ENCODE assay signal across 1 cellular context in the genomic region with DNA sequence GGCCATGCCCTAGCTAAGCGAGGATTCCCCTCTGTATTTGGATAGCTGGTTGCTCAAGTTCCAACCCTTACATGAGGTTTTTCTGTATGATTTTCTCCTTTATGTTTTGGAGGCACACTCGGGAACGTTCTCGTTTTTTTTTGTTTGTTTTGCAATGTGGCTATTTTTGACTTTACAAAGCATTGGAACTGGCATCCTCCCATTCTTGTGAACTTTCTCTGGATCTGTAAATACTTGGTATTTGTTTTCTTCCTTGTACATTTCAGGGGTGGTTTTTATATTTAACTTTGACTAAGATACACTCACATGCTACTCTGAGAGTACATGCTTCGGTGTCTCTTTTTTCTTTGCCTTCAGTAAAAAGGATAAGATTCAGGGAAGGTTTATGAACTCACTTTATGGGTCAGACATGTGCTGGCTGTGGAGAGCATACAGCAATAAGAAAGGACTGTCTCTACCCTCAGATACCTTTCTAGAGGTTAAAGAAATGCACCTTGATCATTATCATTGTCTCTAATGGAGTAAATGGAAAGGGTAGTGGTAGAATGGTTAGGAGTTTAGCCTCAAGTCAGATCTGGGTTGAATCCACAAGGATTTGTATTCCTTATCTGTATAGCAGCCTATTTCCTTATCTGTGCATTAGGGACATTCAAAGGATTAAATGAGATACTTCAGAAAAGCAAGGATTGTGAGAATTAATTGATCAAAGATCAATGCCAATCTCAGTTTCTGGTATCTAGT.
TF ChIP-seq lines count a peak whose summit lies in the region.

No MANE protein-coding gene starts in this region.

TF ChIP-seq in GM23338, 12 proteins besides CTCF, POLR2A, EP300 and RAD21 (continued from another document):
- TF ChIP-seq, protein P1, sequence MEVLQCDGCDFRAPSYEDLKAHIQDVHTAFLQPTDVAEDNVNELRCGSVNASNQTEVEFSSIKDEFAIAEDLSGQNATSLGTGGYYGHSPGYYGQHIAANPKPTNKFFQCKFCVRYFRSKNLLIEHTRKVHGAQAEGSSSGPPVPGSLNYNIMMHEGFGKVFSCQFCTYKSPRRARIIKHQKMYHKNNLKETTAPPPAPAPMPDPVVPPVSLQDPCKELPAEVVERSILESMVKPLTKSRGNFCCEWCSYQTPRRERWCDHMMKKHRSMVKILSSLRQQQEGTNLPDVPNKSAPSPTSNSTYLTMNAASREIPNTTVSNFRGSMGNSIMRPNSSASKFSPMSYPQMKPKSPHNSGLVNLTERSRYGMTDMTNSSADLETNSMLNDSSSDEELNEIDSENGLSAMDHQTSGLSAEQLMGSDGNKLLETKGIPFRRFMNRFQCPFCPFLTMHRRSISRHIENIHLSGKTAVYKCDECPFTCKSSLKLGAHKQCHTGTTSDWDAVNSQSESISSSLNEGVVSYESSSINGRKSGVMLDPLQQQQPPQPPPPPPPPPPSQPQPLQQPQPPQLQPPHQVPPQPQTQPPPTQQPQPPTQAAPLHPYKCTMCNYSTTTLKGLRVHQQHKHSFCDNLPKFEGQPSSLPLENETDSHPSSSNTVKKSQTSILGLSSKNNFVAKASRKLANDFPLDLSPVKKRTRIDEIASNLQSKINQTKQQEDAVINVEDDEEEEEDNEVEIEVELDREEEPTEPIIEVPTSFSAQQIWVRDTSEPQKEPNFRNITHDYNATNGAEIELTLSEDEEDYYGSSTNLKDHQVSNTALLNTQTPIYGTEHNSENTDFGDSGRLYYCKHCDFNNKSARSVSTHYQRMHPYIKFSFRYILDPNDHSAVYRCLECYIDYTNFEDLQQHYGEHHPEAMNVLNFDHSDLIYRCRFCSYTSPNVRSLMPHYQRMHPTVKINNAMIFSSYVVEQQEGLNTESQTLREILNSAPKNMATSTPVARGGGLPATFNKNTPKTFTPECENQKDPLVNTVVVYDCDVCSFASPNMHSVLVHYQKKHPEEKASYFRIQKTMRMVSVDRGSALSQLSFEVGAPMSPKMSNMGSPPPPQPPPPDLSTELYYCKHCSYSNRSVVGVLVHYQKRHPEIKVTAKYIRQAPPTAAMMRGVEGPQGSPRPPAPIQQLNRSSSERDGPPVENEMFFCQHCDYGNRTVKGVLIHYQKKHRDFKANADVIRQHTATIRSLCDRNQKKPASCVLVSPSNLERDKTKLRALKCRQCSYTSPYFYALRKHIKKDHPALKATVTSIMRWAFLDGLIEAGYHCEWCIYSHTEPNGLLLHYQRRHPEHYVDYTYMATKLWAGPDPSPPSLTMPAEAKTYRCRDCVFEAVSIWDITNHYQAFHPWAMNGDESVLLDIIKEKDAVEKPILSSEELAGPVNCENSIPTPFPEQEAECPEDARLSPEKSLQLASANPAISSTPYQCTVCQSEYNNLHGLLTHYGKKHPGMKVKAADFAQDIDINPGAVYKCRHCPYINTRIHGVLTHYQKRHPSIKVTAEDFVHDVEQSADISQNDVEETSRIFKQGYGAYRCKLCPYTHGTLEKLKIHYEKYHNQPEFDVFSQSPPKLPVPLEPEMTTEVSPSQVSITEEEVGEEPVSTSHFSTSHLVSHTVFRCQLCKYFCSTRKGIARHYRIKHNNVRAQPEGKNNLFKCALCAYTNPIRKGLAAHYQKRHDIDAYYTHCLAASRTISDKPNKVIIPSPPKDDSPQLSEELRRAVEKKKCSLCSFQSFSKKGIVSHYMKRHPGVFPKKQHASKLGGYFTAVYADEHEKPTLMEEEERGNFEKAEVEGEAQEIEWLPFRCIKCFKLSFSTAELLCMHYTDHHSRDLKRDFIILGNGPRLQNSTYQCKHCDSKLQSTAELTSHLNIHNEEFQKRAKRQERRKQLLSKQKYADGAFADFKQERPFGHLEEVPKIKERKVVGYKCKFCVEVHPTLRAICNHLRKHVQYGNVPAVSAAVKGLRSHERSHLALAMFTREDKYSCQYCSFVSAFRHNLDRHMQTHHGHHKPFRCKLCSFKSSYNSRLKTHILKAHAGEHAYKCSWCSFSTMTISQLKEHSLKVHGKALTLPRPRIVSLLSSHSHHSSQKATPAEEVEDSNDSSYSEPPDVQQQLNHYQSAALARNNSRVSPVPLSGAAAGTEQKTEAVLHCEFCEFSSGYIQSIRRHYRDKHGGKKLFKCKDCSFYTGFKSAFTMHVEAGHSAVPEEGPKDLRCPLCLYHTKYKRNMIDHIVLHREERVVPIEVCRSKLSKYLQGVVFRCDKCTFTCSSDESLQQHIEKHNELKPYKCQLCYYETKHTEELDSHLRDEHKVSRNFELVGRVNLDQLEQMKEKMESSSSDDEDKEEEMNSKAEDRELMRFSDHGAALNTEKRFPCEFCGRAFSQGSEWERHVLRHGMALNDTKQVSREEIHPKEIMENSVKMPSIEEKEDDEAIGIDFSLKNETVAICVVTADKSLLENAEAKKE (CRISPR knock-in tag; IDR thresholded peaks at IDR 0.05) = no peak
- no peak for TF ChIP-seq NANOG (IDR thresholded peaks at IDR 0.05; ENCODE audit: borderline replicate concordance)
- TF ChIP-seq, protein P2, sequence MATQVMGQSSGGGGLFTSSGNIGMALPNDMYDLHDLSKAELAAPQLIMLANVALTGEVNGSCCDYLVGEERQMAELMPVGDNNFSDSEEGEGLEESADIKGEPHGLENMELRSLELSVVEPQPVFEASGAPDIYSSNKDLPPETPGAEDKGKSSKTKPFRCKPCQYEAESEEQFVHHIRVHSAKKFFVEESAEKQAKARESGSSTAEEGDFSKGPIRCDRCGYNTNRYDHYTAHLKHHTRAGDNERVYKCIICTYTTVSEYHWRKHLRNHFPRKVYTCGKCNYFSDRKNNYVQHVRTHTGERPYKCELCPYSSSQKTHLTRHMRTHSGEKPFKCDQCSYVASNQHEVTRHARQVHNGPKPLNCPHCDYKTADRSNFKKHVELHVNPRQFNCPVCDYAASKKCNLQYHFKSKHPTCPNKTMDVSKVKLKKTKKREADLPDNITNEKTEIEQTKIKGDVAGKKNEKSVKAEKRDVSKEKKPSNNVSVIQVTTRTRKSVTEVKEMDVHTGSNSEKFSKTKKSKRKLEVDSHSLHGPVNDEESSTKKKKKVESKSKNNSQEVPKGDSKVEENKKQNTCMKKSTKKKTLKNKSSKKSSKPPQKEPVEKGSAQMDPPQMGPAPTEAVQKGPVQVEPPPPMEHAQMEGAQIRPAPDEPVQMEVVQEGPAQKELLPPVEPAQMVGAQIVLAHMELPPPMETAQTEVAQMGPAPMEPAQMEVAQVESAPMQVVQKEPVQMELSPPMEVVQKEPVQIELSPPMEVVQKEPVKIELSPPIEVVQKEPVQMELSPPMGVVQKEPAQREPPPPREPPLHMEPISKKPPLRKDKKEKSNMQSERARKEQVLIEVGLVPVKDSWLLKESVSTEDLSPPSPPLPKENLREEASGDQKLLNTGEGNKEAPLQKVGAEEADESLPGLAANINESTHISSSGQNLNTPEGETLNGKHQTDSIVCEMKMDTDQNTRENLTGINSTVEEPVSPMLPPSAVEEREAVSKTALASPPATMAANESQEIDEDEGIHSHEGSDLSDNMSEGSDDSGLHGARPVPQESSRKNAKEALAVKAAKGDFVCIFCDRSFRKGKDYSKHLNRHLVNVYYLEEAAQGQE (IDR thresholded peaks at IDR 0.05; ENCODE audit: unreplicated experiment) = no peak
